ENCODE assay signal across 1 cellular context in the genomic region with DNA sequence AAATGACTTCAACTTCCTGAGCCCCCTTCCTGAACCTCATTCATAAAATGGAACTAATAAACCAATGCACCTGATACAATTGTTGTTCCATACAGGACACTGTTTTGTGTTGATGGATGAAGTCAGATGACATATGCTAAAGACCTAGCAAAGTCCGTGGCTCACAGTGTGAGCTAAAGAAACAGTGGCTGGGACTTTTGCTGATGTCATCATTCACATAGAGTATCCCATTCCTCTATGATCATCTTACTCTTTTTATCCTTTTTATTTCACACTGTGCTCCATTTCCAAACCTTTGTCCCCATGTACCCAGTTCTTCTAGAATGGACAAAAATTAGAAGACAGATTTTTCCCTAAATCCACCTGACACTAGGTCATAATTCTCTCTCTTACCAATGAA.
TF ChIP-seq lines count a peak whose summit lies in the region.

No MANE protein-coding gene starts in this region.

TF ChIP-seq in K562, 482 proteins besides CTCF, POLR2A, EP300 and RAD21 (continued from another document):
- TF ChIP-seq, protein P1, sequence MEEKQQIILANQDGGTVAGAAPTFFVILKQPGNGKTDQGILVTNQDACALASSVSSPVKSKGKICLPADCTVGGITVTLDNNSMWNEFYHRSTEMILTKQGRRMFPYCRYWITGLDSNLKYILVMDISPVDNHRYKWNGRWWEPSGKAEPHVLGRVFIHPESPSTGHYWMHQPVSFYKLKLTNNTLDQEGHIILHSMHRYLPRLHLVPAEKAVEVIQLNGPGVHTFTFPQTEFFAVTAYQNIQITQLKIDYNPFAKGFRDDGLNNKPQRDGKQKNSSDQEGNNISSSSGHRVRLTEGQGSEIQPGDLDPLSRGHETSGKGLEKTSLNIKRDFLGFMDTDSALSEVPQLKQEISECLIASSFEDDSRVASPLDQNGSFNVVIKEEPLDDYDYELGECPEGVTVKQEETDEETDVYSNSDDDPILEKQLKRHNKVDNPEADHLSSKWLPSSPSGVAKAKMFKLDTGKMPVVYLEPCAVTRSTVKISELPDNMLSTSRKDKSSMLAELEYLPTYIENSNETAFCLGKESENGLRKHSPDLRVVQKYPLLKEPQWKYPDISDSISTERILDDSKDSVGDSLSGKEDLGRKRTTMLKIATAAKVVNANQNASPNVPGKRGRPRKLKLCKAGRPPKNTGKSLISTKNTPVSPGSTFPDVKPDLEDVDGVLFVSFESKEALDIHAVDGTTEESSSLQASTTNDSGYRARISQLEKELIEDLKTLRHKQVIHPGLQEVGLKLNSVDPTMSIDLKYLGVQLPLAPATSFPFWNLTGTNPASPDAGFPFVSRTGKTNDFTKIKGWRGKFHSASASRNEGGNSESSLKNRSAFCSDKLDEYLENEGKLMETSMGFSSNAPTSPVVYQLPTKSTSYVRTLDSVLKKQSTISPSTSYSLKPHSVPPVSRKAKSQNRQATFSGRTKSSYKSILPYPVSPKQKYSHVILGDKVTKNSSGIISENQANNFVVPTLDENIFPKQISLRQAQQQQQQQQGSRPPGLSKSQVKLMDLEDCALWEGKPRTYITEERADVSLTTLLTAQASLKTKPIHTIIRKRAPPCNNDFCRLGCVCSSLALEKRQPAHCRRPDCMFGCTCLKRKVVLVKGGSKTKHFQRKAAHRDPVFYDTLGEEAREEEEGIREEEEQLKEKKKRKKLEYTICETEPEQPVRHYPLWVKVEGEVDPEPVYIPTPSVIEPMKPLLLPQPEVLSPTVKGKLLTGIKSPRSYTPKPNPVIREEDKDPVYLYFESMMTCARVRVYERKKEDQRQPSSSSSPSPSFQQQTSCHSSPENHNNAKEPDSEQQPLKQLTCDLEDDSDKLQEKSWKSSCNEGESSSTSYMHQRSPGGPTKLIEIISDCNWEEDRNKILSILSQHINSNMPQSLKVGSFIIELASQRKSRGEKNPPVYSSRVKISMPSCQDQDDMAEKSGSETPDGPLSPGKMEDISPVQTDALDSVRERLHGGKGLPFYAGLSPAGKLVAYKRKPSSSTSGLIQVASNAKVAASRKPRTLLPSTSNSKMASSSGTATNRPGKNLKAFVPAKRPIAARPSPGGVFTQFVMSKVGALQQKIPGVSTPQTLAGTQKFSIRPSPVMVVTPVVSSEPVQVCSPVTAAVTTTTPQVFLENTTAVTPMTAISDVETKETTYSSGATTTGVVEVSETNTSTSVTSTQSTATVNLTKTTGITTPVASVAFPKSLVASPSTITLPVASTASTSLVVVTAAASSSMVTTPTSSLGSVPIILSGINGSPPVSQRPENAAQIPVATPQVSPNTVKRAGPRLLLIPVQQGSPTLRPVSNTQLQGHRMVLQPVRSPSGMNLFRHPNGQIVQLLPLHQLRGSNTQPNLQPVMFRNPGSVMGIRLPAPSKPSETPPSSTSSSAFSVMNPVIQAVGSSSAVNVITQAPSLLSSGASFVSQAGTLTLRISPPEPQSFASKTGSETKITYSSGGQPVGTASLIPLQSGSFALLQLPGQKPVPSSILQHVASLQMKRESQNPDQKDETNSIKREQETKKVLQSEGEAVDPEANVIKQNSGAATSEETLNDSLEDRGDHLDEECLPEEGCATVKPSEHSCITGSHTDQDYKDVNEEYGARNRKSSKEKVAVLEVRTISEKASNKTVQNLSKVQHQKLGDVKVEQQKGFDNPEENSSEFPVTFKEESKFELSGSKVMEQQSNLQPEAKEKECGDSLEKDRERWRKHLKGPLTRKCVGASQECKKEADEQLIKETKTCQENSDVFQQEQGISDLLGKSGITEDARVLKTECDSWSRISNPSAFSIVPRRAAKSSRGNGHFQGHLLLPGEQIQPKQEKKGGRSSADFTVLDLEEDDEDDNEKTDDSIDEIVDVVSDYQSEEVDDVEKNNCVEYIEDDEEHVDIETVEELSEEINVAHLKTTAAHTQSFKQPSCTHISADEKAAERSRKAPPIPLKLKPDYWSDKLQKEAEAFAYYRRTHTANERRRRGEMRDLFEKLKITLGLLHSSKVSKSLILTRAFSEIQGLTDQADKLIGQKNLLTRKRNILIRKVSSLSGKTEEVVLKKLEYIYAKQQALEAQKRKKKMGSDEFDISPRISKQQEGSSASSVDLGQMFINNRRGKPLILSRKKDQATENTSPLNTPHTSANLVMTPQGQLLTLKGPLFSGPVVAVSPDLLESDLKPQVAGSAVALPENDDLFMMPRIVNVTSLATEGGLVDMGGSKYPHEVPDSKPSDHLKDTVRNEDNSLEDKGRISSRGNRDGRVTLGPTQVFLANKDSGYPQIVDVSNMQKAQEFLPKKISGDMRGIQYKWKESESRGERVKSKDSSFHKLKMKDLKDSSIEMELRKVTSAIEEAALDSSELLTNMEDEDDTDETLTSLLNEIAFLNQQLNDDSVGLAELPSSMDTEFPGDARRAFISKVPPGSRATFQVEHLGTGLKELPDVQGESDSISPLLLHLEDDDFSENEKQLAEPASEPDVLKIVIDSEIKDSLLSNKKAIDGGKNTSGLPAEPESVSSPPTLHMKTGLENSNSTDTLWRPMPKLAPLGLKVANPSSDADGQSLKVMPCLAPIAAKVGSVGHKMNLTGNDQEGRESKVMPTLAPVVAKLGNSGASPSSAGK (IDR thresholded peaks at IDR 0.05): no peak
